In the genomic region with DNA sequence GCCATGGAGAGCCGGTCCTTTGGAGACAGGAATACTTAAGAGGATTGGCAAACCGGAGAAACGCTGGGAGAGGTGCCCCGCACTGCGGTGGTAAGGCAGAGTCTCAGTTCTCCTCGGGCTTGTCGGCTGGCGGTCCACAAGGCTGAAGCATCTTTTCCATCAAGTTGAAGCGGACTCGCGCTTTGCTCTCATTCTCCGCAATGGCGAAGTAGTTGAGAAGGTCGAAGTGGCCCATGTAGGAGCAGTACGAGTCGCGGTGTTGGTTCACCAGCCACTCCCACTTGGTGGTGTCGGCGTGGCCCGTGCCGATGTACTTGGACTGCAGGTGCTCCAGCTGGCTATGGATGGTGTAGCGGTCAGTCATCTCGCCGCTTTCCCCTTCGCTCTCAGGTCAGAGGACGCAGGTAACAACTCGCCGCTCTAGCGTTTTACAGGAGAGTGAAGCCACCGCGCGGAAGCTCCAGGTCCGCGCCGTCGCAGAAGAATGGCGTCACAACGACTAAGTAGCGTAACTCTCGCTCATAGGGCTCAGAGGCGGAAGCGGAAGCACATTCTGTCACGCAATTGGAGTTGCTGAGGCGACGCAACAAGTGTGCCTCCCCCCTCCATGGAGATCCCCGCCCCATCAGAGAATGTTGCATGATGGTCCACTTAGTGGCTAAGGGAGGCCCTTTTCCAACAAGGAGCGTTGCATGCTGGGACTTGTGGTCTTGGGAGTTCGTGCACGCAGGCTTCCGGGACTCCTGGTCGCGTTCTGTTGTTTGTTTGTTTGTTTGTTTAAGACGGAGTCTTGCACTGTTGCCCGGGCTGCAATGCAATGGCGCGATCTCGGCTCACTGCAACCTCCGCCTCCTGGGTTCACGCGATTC, we compare ENCODE assay signal across 8 cellular contexts. TPM values are rescaled to one million over a fixed set of nuclear protein-coding genes. Genes with fewer than 3 reads are reported as not detected.
DNase-seq lines count a peak whose midpoint lies in the region; ATAC-seq, FAIRE-seq and TF ChIP-seq lines count a peak whose summit lies in the region.

A gene (minus strand): TSS at position 440 of the 869 bp plus-strand sequence. CDS start 76 bp downstream, at position 364.

- H2AFZ ChIP-seq in keratinocyte (ENCODE audit: control insufficient read depth, low read length) = peak within 1 kb of the TSS; percentile 100

- peak within 1 kb of the TSS; percentile 66 to 99 (median 87) for H3K4me3 ChIP-seq in keratinocyte (ENCODE audit: control insufficient read depth in 2 of 3, extremely low read depth in 1 of 3, insufficient read depth in 2 of 3, low read depth in 1 of 3, low read length in 3 of 3)

- peaks cover 23% of the 10 kb centered on the region for H3K79me2 ChIP-seq in keratinocyte (ENCODE audit: control insufficient read depth, insufficient read depth, low read length)

- no peaks in the 10 kb centered on the region for H3K36me3 Mint-ChIP-seq in chondrocyte (ENCODE audit: low read depth)

- H3K36me3 ChIP-seq in keratinocyte (ENCODE audit: control insufficient read depth in 2 of 2, extremely low read depth in 1 of 2, insufficient read depth in 2 of 2, low read length in 2 of 2) = no peaks in the 10 kb centered on the region

- peak within 1 kb of the TSS; percentile 96 for H3K4me3 Mint-ChIP-seq in chondrocyte (ENCODE audit: unreplicated experiment)

- peak within 1 kb of the TSS; percentile 98 for H3K9ac ChIP-seq in keratinocyte (ENCODE audit: control insufficient read depth, extremely low read depth, insufficient read depth, low read length)

- peak; percentile 100 for DNase-seq in AML-193 (lab: John Stamatoyannopoulos, UW)
- peak; percentile 88 for DNase-seq in NCI-H510A treated with DMSO at 0.1 percent for 48 hours (lab: John Stamatoyannopoulos, UW)
- peak; percentile 93 for DNase-seq in activated CD4-positive, alpha-beta T cell treated with anti-CD3 and anti-CD28 coated beads for 24 hours (ENCODE audit: low read depth in 2 of 2)
- DNase-seq in chondrocyte (ENCODE audit: low spot score) = peak; percentile 97
- peak; percentile 97 for DNase-seq in keratinocyte (ENCODE audit: low read depth, low spot score)
- peak; percentile 92 for DNase-seq in stimulated activated CD4-positive, alpha-beta T cell treated with anti-CD3 and anti-CD28 coated beads, Interleukin-15, amount 100 ng/mL, for 1 hour (ENCODE audit: low read depth in 1 of 2, low spot score in 1 of 2)

- H4K20me1 ChIP-seq in keratinocyte (ENCODE audit: control insufficient read depth, extremely low read depth, insufficient read depth, low read length) = no peaks in the 10 kb centered on the region

- peak; percentile 95 for FAIRE-seq in keratinocyte (lab: Jason Lieb, UNC)

- H3K9me1 ChIP-seq in keratinocyte (ENCODE audit: control insufficient read depth, extremely low read depth, insufficient read depth, low read length) = peaks cover 5% of the 10 kb centered on the region

- peak within 1 kb of the TSS; percentile 78 for H3K4me2 ChIP-seq in keratinocyte (ENCODE audit: control insufficient read depth, extremely low read depth, insufficient read depth, low read depth, low read length)

- H3K9me3 Mint-ChIP-seq in chondrocyte (ENCODE audit: low read depth) = no peaks in the 10 kb centered on the region

- dilution Hi-C loops in keratinocyte (cut with MboI; ENCODE audit: extremely low pct_ligation_motif_present, low sequenced_read_pairs) = no loop called here

- H3K27me3 ChIP-seq in keratinocyte (ENCODE audit: control insufficient read depth, extremely low read depth, insufficient read depth, low read length) = no peaks in the 10 kb centered on the region

- H3K27ac Mint-ChIP-seq in chondrocyte (ENCODE audit: unreplicated experiment) = peak within 1 kb of the TSS; percentile 97

- H3K9me3 ChIP-seq in keratinocyte (ENCODE audit: control insufficient read depth, low read depth, low read length) = no peaks in the 10 kb centered on the region

- H3K4me1 Mint-ChIP-seq in chondrocyte (ENCODE audit: low read depth) = peaks cover 20% of the 10 kb centered on the region

- TF ChIP-seq POLR2A in GM19193 (IDR thresholded peaks at IDR 0.05; ENCODE audit: extremely low read depth, insufficient read depth, insufficient read length) = peak; percentile 94

- TF ChIP-seq CTCF in chondrocyte (IDR thresholded peaks at IDR 0.05) = no peak
- no peak for TF ChIP-seq CTCF in keratinocyte (optimal IDR thresholded peaks at IDR 0.05 in 1 of 3, IDR thresholded peaks at IDR 0.05 in 1 of 3, conservative IDR thresholded peaks at IDR 0.05 in 1 of 3; ENCODE audit: extremely low read depth in 1 of 3, insufficient read depth in 2 of 3, low read length in 3 of 3)

- H3K4me1 ChIP-seq in keratinocyte (ENCODE audit: control insufficient read depth, extremely low read depth, insufficient read depth, low read length) = peaks cover 12% of the 10 kb centered on the region

- peak within 1 kb of the TSS; percentile 95 for H3K27ac ChIP-seq in keratinocyte (ENCODE audit: control insufficient read depth, insufficient read depth, low read length)

- no peaks in the 10 kb centered on the region for H3K27me3 Mint-ChIP-seq in chondrocyte (ENCODE audit: low read depth)

- ATAC-seq in HG03439 (IDR thresholded peaks at IDR 0.05; ENCODE audit: unreplicated experiment) = peak; percentile 99

RNA-seq across cellular contexts. Expression of the gene that starts here (rescaled TPM):
- total RNA-seq in chondrocyte = 97.9 to 118 TPM (median 101 TPM) in 3 replicates
- 199 to 345 TPM (median 226 TPM) in 3 replicates for polyA plus RNA-seq in keratinocyte
- polyA plus RNA-seq in keratinocyte (2011; ENCODE audit: low read depth) = 28.7 TPM
- 189 and 275 TPM in 2 replicates for polyA plus RNA-seq in keratinocyte (2011; cell fraction: cytosol; rRNA removed)
- 95.3 and 107 TPM in 2 replicates for polyA plus RNA-seq in keratinocyte (2011; cell fraction: nucleus; rRNA removed)
- polyA plus RNA-seq in keratinocyte (2012; ENCODE audit: low replicate concordance) = 144 and 217 TPM in 2 replicates
- 177 to 317 TPM (median 280 TPM) in 3 replicates for polyA minus RNA-seq in keratinocyte
- polyA minus RNA-seq in keratinocyte (2011; cell fraction: cytosol; rRNA and poly(A)+ RNA removed) = 227 TPM
- polyA minus RNA-seq in keratinocyte (2011; cell fraction: nucleus; rRNA and poly(A)+ RNA removed) = 30.8 and 34.5 TPM in 2 replicates

Comparison
In these comparisons a context has a peak if more than half of its experiments do, and no peak if none do; other contexts are left out.
1. Peak in every context shown above with its lines: DNase-seq, ATAC-seq, H3K4me3 ChIP-seq and H3K27ac ChIP-seq.